ENCODE assay signal across 20 cellular contexts in genomic region chr13:34356686-34357434, GRCh38.
DNase-seq lines count a peak whose midpoint lies in the region; ATAC-seq, FAIRE-seq and TF ChIP-seq lines count a peak whose summit lies in the region.
"Had no signal": no experiment of that assay in that cellular context is flagged by ENCODE, and none has a peak within 500 bp of the region (broad histone marks: within the 10 kb centered on the region; RNA-seq: fewer than 3 reads in every experiment).

No MANE protein-coding gene starts in this region.

- no peak for TF ChIP-seq RAD21 in IMR-90 (IDR thresholded peaks at IDR 0.05; ENCODE audit: low read length)
- TF ChIP-seq RAD21 in SK-N-SH (IDR thresholded peaks at IDR 0.05; ENCODE audit: low read length): no peak

- POLR2A ChIA-PET in IMR-90 (lab: Charles Lee; ENCODE audit: unreplicated experiment) (no interaction called here), SK-N-SH (lab: Yijun Ruan, JAX) (no interaction called here)

- FAIRE-seq in keratinocyte (lab: Jason Lieb, UNC) (no peak), pancreas (lab: Jason Lieb, UNC) (no peak)
- FAIRE-seq: GM12892, K562 had no signal

- H2AFZ ChIP-seq in ACC112 (ENCODE audit: low read length, unreplicated experiment): peak overlapping the region; percentile 3
- H2AFZ ChIP-seq in IMR-90 (replicated peaks; ENCODE audit: low read length, poor library complexity): peak overlapping the region; percentile 45
- H2AFZ ChIP-seq in SK-N-SH (ENCODE audit: low read depth): peak overlapping the region; percentile 67; the same call in 1 of the 2 replicates
- H2AFZ ChIP-seq in keratinocyte (ENCODE audit: control insufficient read depth, low read length): no peak overlapping the region
- H2AFZ ChIP-seq: hepatocyte had no signal

- peak overlapping the region; percentile 38 for H3K14ac ChIP-seq in IMR-90 (replicated peaks; ENCODE audit: low read depth, low read length)

- in situ Hi-C loops in IMR-90 (cut with MboI; ENCODE audit: low sequenced_read_pairs): no loop called here

- H2BK120ac ChIP-seq in IMR-90 (ENCODE audit: low read depth, low read length): peak overlapping the region; percentile 88

- H3F3A ChIP-seq in SK-N-SH (replicated peaks; ENCODE audit: insufficient read depth): peaks cover 28% of the 10 kb centered on the region

- DNase-seq in IMR-90 (no peak), SK-N-SH (no peak), keratinocyte (ENCODE audit: low read depth, low spot score) (no peak), pancreas (no peak), NCI-H748 treated with DMSO at 0.1 percent for 48 hours (lab: John Stamatoyannopoulos, UW) (no peak)
- DNase-seq: activated B cell treated with CpG ODN at 0.5 μM for 24 hours; activated CD4-positive, alpha-beta T cell treated with anti-CD3 and anti-CD28 coated beads, Interleukin-2, amount 50 U/mL, for 4 hours; C1 segment of cervical spinal cord; Caco-2; naive thymus-derived CD8-positive, alpha-beta T cell; NCI-H1436 treated with DMSO at 0.1 percent for 48 hours; stimulated activated CD4-positive, alpha-beta T cell treated with anti-CD3 and anti-CD28 coated beads, Interleukin-12 subunit alpha, Interleukin-12 subunit beta, amount 100 ng/mL, for 4 hours; stimulated activated naive CD8-positive, alpha-beta T cell treated with anti-CD3 and anti-CD28 coated beads, Interleukin-15, Interleukin-2, amounts not matched to agents 100 U/mL and 50 U/mL, for 24 hours had no signal

- peak overlapping the region; percentile 62 for H3K27ac ChIP-seq in ACC112 (ENCODE audit: low read depth, low read length)
- H3K27ac ChIP-seq in IMR-90 (ENCODE audit: insufficient read depth, low read length): no peak overlapping the region
- H3K27ac ChIP-seq in SK-N-SH (ENCODE audit: low read depth in 2 of 2, low read length in 1 of 2): peak overlapping the region; percentile 51 to 87
- no peak overlapping the region for H3K27ac ChIP-seq in keratinocyte (ENCODE audit: control insufficient read depth, insufficient read depth, low read length)
- no peak overlapping the region for H3K27ac ChIP-seq in pancreas
- H3K27ac ChIP-seq: hepatocyte had no signal

- H3K9ac ChIP-seq in IMR-90 (ENCODE audit: low read depth, low read length) (no peak overlapping the region), SK-N-SH (peak overlapping the region; percentile 43; the same call in 1 of the 2 replicates), keratinocyte (ENCODE audit: control insufficient read depth, extremely low read depth, insufficient read depth, low read length) (no peak overlapping the region)

- H3K4me2 ChIP-seq in IMR-90 (ENCODE audit: low read depth, low read length) (no peak overlapping the region), SK-N-SH (peak overlapping the region; percentile 57), keratinocyte (ENCODE audit: control insufficient read depth, extremely low read depth, insufficient read depth, low read depth, low read length) (peak overlapping the region; percentile 22)
- H3K4me2 ChIP-seq: hepatocyte had no signal

- WGBS in IMR-90 (ENCODE audit: extremely low coverage in 2 of 2, insufficient read length in 1 of 2), 2 experiments: no CpG with 5 or more reads among the region's 4 CpGs
- 86% methylated on average over 4 of the region's 4 CpGs for WGBS in SK-N-SH (ENCODE audit: low lambda C conversion rate)
- 87 to 89% methylated on average over 4 of the region's 4 CpGs for WGBS in pancreas, 2 donors

- no peak overlapping the region for H4K5ac ChIP-seq in IMR-90 (ENCODE audit: low read depth, low read length)

- no peak for TF ChIP-seq EP300 in SK-N-SH (IDR thresholded peaks at IDR 0.05; ENCODE audit: borderline replicate concordance in 1 of 2, low read depth in 1 of 2, low read length in 1 of 2)

- no peaks in the 10 kb centered on the region for H3K9me2 ChIP-seq in SK-N-SH

- peak overlapping the region; percentile 88 for H3K4ac ChIP-seq in IMR-90 (ENCODE audit: low read depth, low read length)

- no peaks in the 10 kb centered on the region for H3K79me1 ChIP-seq in IMR-90 (ENCODE audit: low read depth in 1 of 2, low read length in 2 of 2)

- dilution Hi-C loops in IMR-90 (cut with HindIII; ENCODE audit: low sequenced_read_pairs, unreplicated experiment) (no loop called here), keratinocyte (cut with MboI; ENCODE audit: extremely low pct_ligation_motif_present, low sequenced_read_pairs) (no loop called here)

- no peak for TF ChIP-seq CTCF in IMR-90 (conservative IDR thresholded peaks at IDR 0.05; ENCODE audit: low read depth, low read length)
- no peak for TF ChIP-seq CTCF in SK-N-SH (IDR thresholded peaks at IDR 0.05)
- TF ChIP-seq CTCF in keratinocyte (optimal IDR thresholded peaks at IDR 0.05 in 1 of 3, IDR thresholded peaks at IDR 0.05 in 1 of 3, conservative IDR thresholded peaks at IDR 0.05 in 1 of 3; ENCODE audit: extremely low read depth in 1 of 3, insufficient read depth in 2 of 3, low read length in 3 of 3): no peak
- TF ChIP-seq CTCF in pancreas (IDR thresholded peaks at IDR 0.05): no peak

- H3K79me2 ChIP-seq in ACC112 (ENCODE audit: control insufficient read depth, insufficient read depth, low read length, unreplicated experiment) (no peaks in the 10 kb centered on the region), SK-N-SH (ENCODE audit: insufficient read depth) (no peaks in the 10 kb centered on the region), keratinocyte (ENCODE audit: control insufficient read depth, insufficient read depth, low read length) (no peaks in the 10 kb centered on the region)
- H3K79me2 ChIP-seq: hepatocyte had no signal

- no peak overlapping the region for H3K56ac ChIP-seq in IMR-90 (ENCODE audit: extremely low read depth, insufficient read depth, low read length)

- intact Hi-C loops in IMR-90 (cut with micrococcal nuclease) (no loop called here), pancreas (cut with DNase I) (no loop called here)

- peaks cover 38% of the 10 kb centered on the region for H3K4me1 ChIP-seq in ACC112 (ENCODE audit: control insufficient read depth, insufficient read depth, low read length, unreplicated experiment)
- peaks cover 13% of the 10 kb centered on the region for H3K4me1 ChIP-seq in IMR-90 (ENCODE audit: control insufficient read depth, insufficient read depth, low read length)
- H3K4me1 ChIP-seq in SK-N-SH (ENCODE audit: control insufficient read depth in 1 of 2, insufficient read depth in 2 of 2, low read depth in 1 of 2, low read length in 1 of 2): peaks cover 19 to 25% of the 10 kb centered on the region in 2 experiments; a peak in 3 of 4 replicates
- peaks cover 39% of the 10 kb centered on the region for H3K4me1 ChIP-seq in keratinocyte (ENCODE audit: control insufficient read depth, extremely low read depth, insufficient read depth, low read length)
- H3K4me1 ChIP-seq in pancreas: no peaks in the 10 kb centered on the region
- H3K4me1 ChIP-seq: Caco-2 had no signal

- H3K36me3 ChIP-seq in ACC112 (ENCODE audit: insufficient read depth, low read length): no peaks in the 10 kb centered on the region
- H3K36me3 ChIP-seq in IMR-90 (ENCODE audit: control insufficient read depth, insufficient read depth, low read length): no peaks in the 10 kb centered on the region
- no peaks in the 10 kb centered on the region for H3K36me3 ChIP-seq in SK-N-SH (replicated peaks in 1 of 2; ENCODE audit: control insufficient read depth in 1 of 2, insufficient read depth in 2 of 2, low read length in 1 of 2)
- no peaks in the 10 kb centered on the region for H3K36me3 ChIP-seq in keratinocyte (ENCODE audit: control insufficient read depth in 2 of 2, extremely low read depth in 1 of 2, insufficient read depth in 2 of 2, low read length in 2 of 2)
- H3K36me3 ChIP-seq in pancreas: no peaks in the 10 kb centered on the region

- H2BK5ac ChIP-seq in IMR-90 (ENCODE audit: low read depth, low read length, poor library complexity, severe bottlenecking): peak overlapping the region; percentile 30

- H3K27me3 ChIP-seq in ACC112 (ENCODE audit: insufficient read depth, low read length): no peaks in the 10 kb centered on the region
- H3K27me3 ChIP-seq in IMR-90 (ENCODE audit: control insufficient read depth, insufficient read depth, low read length): no peaks in the 10 kb centered on the region
- H3K27me3 ChIP-seq in SK-N-SH (ENCODE audit: insufficient read depth): no peaks in the 10 kb centered on the region
- no peaks in the 10 kb centered on the region for H3K27me3 ChIP-seq in keratinocyte (ENCODE audit: control insufficient read depth, extremely low read depth, insufficient read depth, low read length)
- no peaks in the 10 kb centered on the region for H3K27me3 ChIP-seq in pancreas
- H3K27me3 ChIP-seq: hepatocyte had no signal

- peak overlapping the region; percentile 80 for H2AK5ac ChIP-seq in IMR-90 (ENCODE audit: low read depth, low read length)

- no TSS peak for BruUV-seq in IMR-90 (replicated peaks; lab: Mats Ljungman, UMichigan)

- peak overlapping the region; percentile 89 for H2BK20ac ChIP-seq in IMR-90 (ENCODE audit: low read depth, low read length)

- H4K20me1 ChIP-seq in IMR-90 (ENCODE audit: insufficient read depth, low read length): no peaks in the 10 kb centered on the region
- H4K20me1 ChIP-seq in SK-N-SH (ENCODE audit: insufficient read depth): no peaks in the 10 kb centered on the region
- H4K20me1 ChIP-seq in keratinocyte (ENCODE audit: control insufficient read depth, extremely low read depth, insufficient read depth, low read length): no peaks in the 10 kb centered on the region

- 0 out of 2 replicates have a peak overlapping the region, but pooled peaks have one; percentile 12 for H3K4me3 ChIP-seq in ACC112 (ENCODE audit: low read depth, low read length)
- H3K4me3 ChIP-seq in IMR-90 (ENCODE audit: insufficient read depth, low read depth, low read length): no peak overlapping the region
- H3K4me3 ChIP-seq in SK-N-SH (ENCODE audit: low read depth in 2 of 2, low read length in 1 of 2): no peak overlapping the region
- no peak overlapping the region for H3K4me3 ChIP-seq in keratinocyte (ENCODE audit: control insufficient read depth in 2 of 3, extremely low read depth in 1 of 3, insufficient read depth in 2 of 3, low read depth in 1 of 3, low read length in 3 of 3)
- no peak overlapping the region for H3K4me3 ChIP-seq in pancreas
- H3K4me3 ChIP-seq: hepatocyte, K562 had no signal

- H4K8ac ChIP-seq in IMR-90 (ENCODE audit: low read depth in 2 of 2, low read length in 2 of 2): peak overlapping the region; percentile 63; a peak in 2 of 4 replicates

- H3K9me1 ChIP-seq in IMR-90 (ENCODE audit: insufficient read depth, low read length) (peaks cover 14% of the 10 kb centered on the region), keratinocyte (ENCODE audit: control insufficient read depth, extremely low read depth, insufficient read depth, low read length) (no peaks in the 10 kb centered on the region)

- H2BK15ac ChIP-seq in IMR-90 (ENCODE audit: low read depth, low read length): peak overlapping the region; percentile 85; the same call in 1 of the 3 replicates

- peak; percentile 8; the same call in 1 of the 2 replicates for ATAC-seq in IMR-90 (ENCODE audit: low read depth)
- ATAC-seq in HG02885 (IDR thresholded peaks at IDR 0.05; ENCODE audit: poor library complexity, unreplicated experiment): no peak
- no peak for ATAC-seq in pancreas
- ATAC-seq in GM19035 (IDR thresholded peaks at IDR 0.05; ENCODE audit: unreplicated experiment): no peak
- ATAC-seq: K562; naive thymus-derived CD8-positive, alpha-beta T cell; Right ventricle myocardium inferior; stimulated activated naive CD8-positive, alpha-beta T cell treated with anti-CD3 and anti-CD28 coated beads, Interleukin-15, Interleukin-2, amounts not matched to agents 100 U/mL and 50 U/mL, for 24 hours had no signal

- CTCF ChIA-PET in IMR-90 (lab: Yijun Ruan, JAX) (interaction anchor here (0.6 to 1.0 kb wide), 2 partner anchors 12 to 118 kb away, joined by 3 read pairs; no protein-coding TSS in a partner anchor), SK-N-SH (lab: Yijun Ruan, JAX) (interaction anchor here (0.7 kb wide), 1 partner anchor 15 kb away, joined by 3 read pairs; no protein-coding TSS in a partner anchor)

- no peak overlapping the region for H2AK9ac ChIP-seq in IMR-90 (replicated peaks; ENCODE audit: low read depth, low read length, poor library complexity)

- no peak for TF ChIP-seq POLR2A in IMR-90 (IDR thresholded peaks at IDR 0.05; ENCODE audit: low read depth, low read length)

- H3K18ac ChIP-seq in IMR-90 (ENCODE audit: low read depth, low read length): peak overlapping the region; percentile 2; the same call in 1 of the 2 replicates

- H3K9me3 ChIP-seq in IMR-90 (ENCODE audit: control insufficient read depth, insufficient read depth, low read length) (no peaks in the 10 kb centered on the region), SK-N-SH (no peaks in the 10 kb centered on the region), keratinocyte (ENCODE audit: control insufficient read depth, low read depth, low read length) (no peaks in the 10 kb centered on the region), pancreas (no peaks in the 10 kb centered on the region)
- H3K9me3 ChIP-seq: Caco-2 had no signal

- H4K91ac ChIP-seq in IMR-90 (ENCODE audit: insufficient read depth, low read depth, low read length): peak overlapping the region; percentile 53

- peak overlapping the region; percentile 29; the same call in 1 of the 2 replicates for H3K23ac ChIP-seq in IMR-90 (ENCODE audit: low read depth, low read length)

Comparison
In these comparisons a context has a peak if more than half of its experiments do, and no peak if none do; other contexts are left out.
1. H3K27ac ChIP-seq: peak in ACC112 (single experiment) and SK-N-SH (2 of 2); none in IMR-90 (single experiment), keratinocyte (single experiment) and pancreas (0 of 4).